Comparison of ENCODE assay signal across 1 cellular context in genomic region chr12:19234991-19235876, GRCh38.
TF ChIP-seq lines count a peak whose summit lies in the region.

No MANE protein-coding gene starts in this region.

TF ChIP-seq in SK-N-SH, 30 proteins besides CTCF, POLR2A, EP300 and RAD21 (continued from another document):
- TF ChIP-seq, protein P1, sequence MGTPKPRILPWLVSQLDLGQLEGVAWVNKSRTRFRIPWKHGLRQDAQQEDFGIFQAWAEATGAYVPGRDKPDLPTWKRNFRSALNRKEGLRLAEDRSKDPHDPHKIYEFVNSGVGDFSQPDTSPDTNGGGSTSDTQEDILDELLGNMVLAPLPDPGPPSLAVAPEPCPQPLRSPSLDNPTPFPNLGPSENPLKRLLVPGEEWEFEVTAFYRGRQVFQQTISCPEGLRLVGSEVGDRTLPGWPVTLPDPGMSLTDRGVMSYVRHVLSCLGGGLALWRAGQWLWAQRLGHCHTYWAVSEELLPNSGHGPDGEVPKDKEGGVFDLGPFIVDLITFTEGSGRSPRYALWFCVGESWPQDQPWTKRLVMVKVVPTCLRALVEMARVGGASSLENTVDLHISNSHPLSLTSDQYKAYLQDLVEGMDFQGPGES (IDR thresholded peaks at IDR 0.05; ENCODE audit: low read depth, low read length): no peak
- TF ChIP-seq, protein P2, sequence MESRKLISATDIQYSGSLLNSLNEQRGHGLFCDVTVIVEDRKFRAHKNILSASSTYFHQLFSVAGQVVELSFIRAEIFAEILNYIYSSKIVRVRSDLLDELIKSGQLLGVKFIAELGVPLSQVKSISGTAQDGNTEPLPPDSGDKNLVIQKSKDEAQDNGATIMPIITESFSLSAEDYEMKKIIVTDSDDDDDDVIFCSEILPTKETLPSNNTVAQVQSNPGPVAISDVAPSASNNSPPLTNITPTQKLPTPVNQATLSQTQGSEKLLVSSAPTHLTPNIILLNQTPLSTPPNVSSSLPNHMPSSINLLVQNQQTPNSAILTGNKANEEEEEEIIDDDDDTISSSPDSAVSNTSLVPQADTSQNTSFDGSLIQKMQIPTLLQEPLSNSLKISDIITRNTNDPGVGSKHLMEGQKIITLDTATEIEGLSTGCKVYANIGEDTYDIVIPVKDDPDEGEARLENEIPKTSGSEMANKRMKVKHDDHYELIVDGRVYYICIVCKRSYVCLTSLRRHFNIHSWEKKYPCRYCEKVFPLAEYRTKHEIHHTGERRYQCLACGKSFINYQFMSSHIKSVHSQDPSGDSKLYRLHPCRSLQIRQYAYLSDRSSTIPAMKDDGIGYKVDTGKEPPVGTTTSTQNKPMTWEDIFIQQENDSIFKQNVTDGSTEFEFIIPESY (IDR thresholded peaks at IDR 0.05; ENCODE audit: borderline replicate concordance, low read depth): no peak
- TF ChIP-seq NRF1 (IDR thresholded peaks at IDR 0.05; ENCODE audit: low read depth, low read length): no peak
